ENCODE assay signal across 1 cellular context in genomic region chr12:113241191-113242017, GRCh38.
TF ChIP-seq lines count a peak whose summit lies in the region.

No MANE protein-coding gene starts in this region.

TF ChIP-seq in GM23338, 12 proteins besides CTCF, POLR2A, EP300 and RAD21 (continued from another document):
- TF ChIP-seq ZNF462 (CRISPR knock-in tag; IDR thresholded peaks at IDR 0.05) (no peak), STAT1 (IDR thresholded peaks at IDR 0.05; ENCODE audit: unreplicated experiment) (no peak)
